ENCODE assay signal across 19 cellular contexts in genomic region chr5:40547994-40548575, GRCh38.
"Had no signal": no experiment of that assay in that cellular context is flagged by ENCODE, and none has a peak within 500 bp of the region (broad histone marks: within the 10 kb centered on the region; RNA-seq: fewer than 3 reads in every experiment).

No MANE protein-coding gene starts in this region.

- H3K27me3 ChIP-seq: ascending aorta, gastrocnemius medialis, heart left ventricle, vagina had no signal

- H3K9me3 ChIP-seq: ascending aorta, gastrocnemius medialis, heart left ventricle, vagina had no signal

- H3K79me2 ChIP-seq: parathyroid adenoma had no signal

- H3K4me1 ChIP-seq: ascending aorta, parathyroid adenoma, vagina had no signal

- H2AFZ ChIP-seq: parathyroid adenoma had no signal

- H3K9ac ChIP-seq: parathyroid adenoma had no signal

- H3K27ac ChIP-seq: ascending aorta, coronary artery, gastrocnemius medialis, heart left ventricle, parathyroid adenoma, vagina had no signal

- ATAC-seq: gastrocnemius medialis; heart left ventricle; natural killer cell; stimulated activated naive CD8-positive, alpha-beta T cell treated with anti-CD3 and anti-CD28 coated beads, Interleukin-15, amount 100 ng/mL, for 72 hours had no signal

- H3K4me3 ChIP-seq: ascending aorta, coronary artery, gastrocnemius medialis, heart left ventricle, vagina had no signal

- DNase-seq: activated CD4-positive, CD25-positive, alpha-beta regulatory T cell treated with anti-CD3 and anti-CD28 coated beads, Interleukin-2, amount 50 U/mL, for 72 hours; activated CD8-positive, alpha-beta memory T cell treated with anti-CD3 and anti-CD28 coated beads for 24 hours; activated CD8-positive, alpha-beta memory T cell treated with anti-CD3 and anti-CD28 coated beads, Interleukin-2, amount 50 U/mL, for 48 hours; activated effector memory CD4-positive, alpha-beta T cell treated with Interleukin-2 at 50 U/mL for 16 hours; activated naive CD4-positive, alpha-beta T cell treated with anti-CD3 and anti-CD28 coated beads, Interleukin-2, amount 10 ng/mL, durations not matched to agents 7 days and 5 days; activated naive CD8-positive, alpha-beta T cell treated with anti-CD3 and anti-CD28 coated beads, Interleukin-2, amount 50 U/mL, for 24 hours; activated T-cell treated with anti-CD3 and anti-CD28 coated beads, Interleukin-2, amount 50 U/mL, for 48 hours; erythroblast; gastrocnemius medialis; heart left ventricle; mesendoderm; natural killer cell; stimulated activated naive CD8-positive, alpha-beta T cell treated with anti-CD3 and anti-CD28 coated beads, Interleukin-15, amount 100 ng/mL, for 72 hours; trophoblast cell had no signal

- FAIRE-seq: endometrium had no signal

- H3K36me3 ChIP-seq: ascending aorta, gastrocnemius medialis, heart left ventricle, vagina had no signal
